Comparison of ENCODE assay signal across 20 cellular contexts in the genomic region with DNA sequence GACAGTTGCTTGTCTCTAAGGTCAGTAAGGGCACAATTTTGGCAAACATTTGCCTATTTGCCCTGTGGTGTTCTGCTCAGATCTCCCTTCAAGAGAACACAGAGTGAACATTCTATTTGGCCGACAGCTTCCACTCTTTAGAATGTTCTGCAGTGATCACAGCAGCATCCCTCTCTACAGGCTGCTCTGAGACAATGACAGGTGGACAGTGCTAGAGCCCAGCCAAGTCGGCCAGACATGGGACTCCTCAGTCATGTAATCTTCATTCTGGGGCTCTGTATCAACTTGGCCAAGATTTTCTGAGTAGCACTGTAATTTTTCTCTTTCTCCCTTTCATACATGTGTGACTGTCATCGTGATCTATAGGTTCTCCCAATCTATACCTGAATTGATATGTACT. TPM values are rescaled to one million over a fixed set of nuclear protein-coding genes. Genes with fewer than 3 reads are reported as not detected.
A peak's percentile ranks its signal among the peaks of the same experiment; 100 is the strongest.
DNase-seq lines count a peak whose midpoint lies in the region; ATAC-seq and TF ChIP-seq lines count a peak whose summit lies in the region.
"Had no signal": no experiment of that assay in that cellular context is flagged by ENCODE, and none has a peak within 500 bp of the region (broad histone marks: within the 10 kb centered on the region; RNA-seq: fewer than 3 reads in every experiment).

No MANE protein-coding gene starts in this region.

- intact Hi-C loops in activated B cell treated with CpG ODN at 0.5 μM for 24 hours (cut with micrococcal nuclease): no loop called here

- H3K4me3 Mint-ChIP-seq in activated B cell treated with CpG ODN at 0.5 μM for 24 hours (no peak overlapping the region), nephron progenitor cell (no peak overlapping the region)
- H3K4me3 Mint-ChIP-seq in activated naive CD4-positive, alpha-beta T cell treated with anti-CD3 and anti-CD28 coated beads, Interleukin-2, amount 10 ng/mL, durations not matched to agents 7 days and 5 days: no peak overlapping the region
- H3K4me3 Mint-ChIP-seq: CD4-positive, alpha-beta memory T cell had no signal

- H3K36me3 Mint-ChIP-seq in activated B cell treated with CpG ODN at 0.5 μM for 24 hours (ENCODE audit: low read depth) (peaks cover 34% of the 10 kb centered on the region), nephron progenitor cell (ENCODE audit: low read depth) (peaks cover 18% of the 10 kb centered on the region)
- peaks cover 29% of the 10 kb centered on the region for H3K36me3 Mint-ChIP-seq in activated naive CD4-positive, alpha-beta T cell treated with anti-CD3 and anti-CD28 coated beads, Interleukin-2, amount 10 ng/mL, durations not matched to agents 7 days and 5 days

- no peak for ATAC-seq in activated B cell treated with CpG ODN at 0.5 μM for 24 hours (ENCODE audit: low read depth)
- ATAC-seq: GM12878 had no signal

- TF ChIP-seq CTCF in activated B cell treated with CpG ODN at 0.5 μM for 24 hours (IDR thresholded peaks at IDR 0.05) (no peak), nephron progenitor cell (IDR thresholded peaks at IDR 0.05) (no peak)

- no peaks in the 10 kb centered on the region for H3K9me3 Mint-ChIP-seq in activated B cell treated with CpG ODN at 0.5 μM for 24 hours
- H3K9me3 Mint-ChIP-seq in nephron progenitor cell: no peaks in the 10 kb centered on the region
- H3K9me3 Mint-ChIP-seq in activated naive CD4-positive, alpha-beta T cell treated with anti-CD3 and anti-CD28 coated beads, Interleukin-2, amount 10 ng/mL, durations not matched to agents 7 days and 5 days: no peaks in the 10 kb centered on the region
- H3K9me3 Mint-ChIP-seq: CD4-positive, alpha-beta memory T cell had no signal

- H3K4me1 Mint-ChIP-seq in activated B cell treated with CpG ODN at 0.5 μM for 24 hours: no peaks in the 10 kb centered on the region
- no peaks in the 10 kb centered on the region for H3K4me1 Mint-ChIP-seq in nephron progenitor cell
- H3K4me1 Mint-ChIP-seq in activated naive CD4-positive, alpha-beta T cell treated with anti-CD3 and anti-CD28 coated beads, Interleukin-2, amount 10 ng/mL, durations not matched to agents 7 days and 5 days: no peaks in the 10 kb centered on the region

- POLR2A ChIA-PET in activated B cell treated with CpG ODN at 0.5 μM for 24 hours (lab: Charles Lee): interaction anchor here (0.7 kb wide), 1 partner anchor 34 kb away, joined by 4 read pairs; a partner anchor contains a TSS

- H3K27ac Mint-ChIP-seq in activated B cell treated with CpG ODN at 0.5 μM for 24 hours (peak overlapping the region; percentile 21), nephron progenitor cell (peak overlapping the region; percentile 85)
- no peak overlapping the region for H3K27ac Mint-ChIP-seq in activated naive CD4-positive, alpha-beta T cell treated with anti-CD3 and anti-CD28 coated beads, Interleukin-2, amount 10 ng/mL, durations not matched to agents 7 days and 5 days

- DNase-seq in activated B cell treated with CpG ODN at 0.5 μM for 24 hours (no peak), cerebellum (ENCODE audit: low spot score) (peak; percentile 56), nephron progenitor cell (no peak), NCI-H82 (lab: John Stamatoyannopoulos, UW) (no peak), iPS-NIHi7 (ENCODE audit: extremely low spot score) (no peak)
- DNase-seq in activated naive CD4-positive, alpha-beta T cell treated with anti-CD3 and anti-CD28 coated beads, Interleukin-2, amount 10 ng/mL, durations not matched to agents 7 days and 5 days: no peak
- DNase-seq in stimulated activated CD4-positive, alpha-beta T cell treated with anti-CD3 and anti-CD28 coated beads, Interleukin-4, amount 100 ng/mL, for 4 hours: no peak
- DNase-seq: Calu3; CD4-positive, alpha-beta memory T cell; COR-L47; DMS153; DND-41; GDM1; GM23248; H7; HCEC 1CT had no signal

- CTCF ChIA-PET in activated B cell treated with CpG ODN at 0.5 μM for 24 hours (lab: Charles Lee): no interaction called here
- CTCF ChIA-PET in activated naive CD4-positive, alpha-beta T cell treated with anti-CD3 and anti-CD28 coated beads, Interleukin-2, amount 10 ng/mL, durations not matched to agents 7 days and 5 days (lab: Charles Lee): interaction anchor here (0.6 kb wide), 1 partner anchor 220 kb away, joined by 3 read pairs; no protein-coding TSS in a partner anchor

- H3K27me3 Mint-ChIP-seq in activated B cell treated with CpG ODN at 0.5 μM for 24 hours: no peaks in the 10 kb centered on the region
- no peaks in the 10 kb centered on the region for H3K27me3 Mint-ChIP-seq in nephron progenitor cell (ENCODE audit: low read depth, poor library complexity)
- H3K27me3 Mint-ChIP-seq in activated naive CD4-positive, alpha-beta T cell treated with anti-CD3 and anti-CD28 coated beads, Interleukin-2, amount 10 ng/mL, durations not matched to agents 7 days and 5 days: no peaks in the 10 kb centered on the region
- H3K27me3 Mint-ChIP-seq: CD4-positive, alpha-beta memory T cell had no signal

RNA-seq across cellular contexts. Expression of a gene that starts 34.8 kb away (rescaled TPM):
- 31.8 and 35.0 TPM in 2 replicates for total RNA-seq in activated B cell treated with CpG ODN at 0.5 μM for 24 hours
- 8.5 TPM for total RNA-seq in cerebellum

RNA-seq across cellular contexts. Expression of a gene that starts 40.1 kb away (rescaled TPM):
- total RNA-seq in activated B cell treated with CpG ODN at 0.5 μM for 24 hours: not detected in 2 replicates
- total RNA-seq in cerebellum: not detected
- total RNA-seq: A172; A673; Calu3; CD4-positive, alpha-beta memory T cell; GM23248; H1; H7 had no signal

RNA-seq across cellular contexts. Expression of a gene that starts 51.7 kb away (rescaled TPM):
- total RNA-seq in activated B cell treated with CpG ODN at 0.5 μM for 24 hours (not detected in 2 replicates), cerebellum (not detected)
- total RNA-seq: A172; A673; Calu3; CD4-positive, alpha-beta memory T cell; GM23248; H1; H7 had no signal

RNA-seq across cellular contexts. Expression of a gene that starts 54.0 kb away (rescaled TPM):
- total RNA-seq in activated B cell treated with CpG ODN at 0.5 μM for 24 hours (5.8 and 7.5 TPM in 2 replicates), cerebellum (3.8 TPM)

RNA-seq across cellular contexts. Expression of a gene that starts 54.5 kb away (rescaled TPM):
- 159 and 177 TPM in 2 replicates for total RNA-seq in activated B cell treated with CpG ODN at 0.5 μM for 24 hours
- total RNA-seq in cerebellum: 79.8 TPM
